1 cellular context compared by ENCODE assay signal in the genomic region with DNA sequence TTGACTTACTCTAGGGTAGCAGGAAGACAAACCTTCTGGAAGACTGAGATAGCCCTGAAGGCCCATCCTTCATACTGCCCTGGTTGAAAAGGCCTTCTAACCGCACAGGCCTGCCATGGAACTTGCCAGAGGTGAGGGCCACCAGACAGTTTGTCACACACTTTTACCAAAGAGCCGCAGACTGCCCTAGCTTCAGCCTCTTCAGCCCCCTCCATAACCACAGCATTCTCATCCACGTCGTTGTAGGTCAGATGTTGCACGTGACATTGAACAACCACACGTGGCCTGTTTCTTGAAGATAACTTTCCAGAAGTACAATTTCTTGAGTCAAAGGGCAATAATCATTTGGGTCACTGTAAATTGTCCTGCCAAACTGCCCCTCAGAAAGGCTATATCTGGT.
TF ChIP-seq lines count a peak whose summit lies in the region.

No MANE protein-coding gene starts in this region.

TF ChIP-seq in K562, 482 proteins besides CTCF, POLR2A, EP300 and RAD21 (continued from another document):
- TF ChIP-seq KDM1A (IDR thresholded peaks at IDR 0.05) = no peak
- no peak for TF ChIP-seq CHCHD3 (CRISPR knock-in tag; IDR thresholded peaks at IDR 0.05)
- no peak for TF ChIP-seq TAF9B (IDR thresholded peaks at IDR 0.05; ENCODE audit: partially characterized antibody)
- TF ChIP-seq ZBTB8A (IDR thresholded peaks at IDR 0.05; ENCODE audit: partially characterized antibody) = no peak
- TF ChIP-seq HIVEP1 (CRISPR knock-in tag; IDR thresholded peaks at IDR 0.05) = no peak
- TF ChIP-seq, protein P1, sequence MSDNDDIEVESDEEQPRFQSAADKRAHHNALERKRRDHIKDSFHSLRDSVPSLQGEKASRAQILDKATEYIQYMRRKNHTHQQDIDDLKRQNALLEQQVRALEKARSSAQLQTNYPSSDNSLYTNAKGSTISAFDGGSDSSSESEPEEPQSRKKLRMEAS (CRISPR knock-in tag; IDR thresholded peaks at IDR 0.05) = peak; percentile 53
- TF ChIP-seq, protein P2, sequence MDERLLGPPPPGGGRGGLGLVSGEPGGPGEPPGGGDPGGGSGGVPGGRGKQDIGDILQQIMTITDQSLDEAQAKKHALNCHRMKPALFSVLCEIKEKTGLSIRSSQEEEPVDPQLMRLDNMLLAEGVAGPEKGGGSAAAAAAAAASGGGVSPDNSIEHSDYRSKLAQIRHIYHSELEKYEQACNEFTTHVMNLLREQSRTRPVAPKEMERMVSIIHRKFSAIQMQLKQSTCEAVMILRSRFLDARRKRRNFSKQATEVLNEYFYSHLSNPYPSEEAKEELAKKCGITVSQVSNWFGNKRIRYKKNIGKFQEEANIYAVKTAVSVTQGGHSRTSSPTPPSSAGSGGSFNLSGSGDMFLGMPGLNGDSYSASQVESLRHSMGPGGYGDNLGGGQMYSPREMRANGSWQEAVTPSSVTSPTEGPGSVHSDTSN (CRISPR knock-in tag; IDR thresholded peaks at IDR 0.05; ENCODE audit: low read depth) = no peak
- TF ChIP-seq, protein P2 (tag; conservative IDR thresholded peaks at IDR 0.05; ENCODE audit: low read depth) = no peak
- TF ChIP-seq CBX2 (IDR thresholded peaks at IDR 0.05; ENCODE audit: insufficient read depth, low read length, poor library complexity, severe bottlenecking) = no peak
- TF ChIP-seq, protein P3, sequence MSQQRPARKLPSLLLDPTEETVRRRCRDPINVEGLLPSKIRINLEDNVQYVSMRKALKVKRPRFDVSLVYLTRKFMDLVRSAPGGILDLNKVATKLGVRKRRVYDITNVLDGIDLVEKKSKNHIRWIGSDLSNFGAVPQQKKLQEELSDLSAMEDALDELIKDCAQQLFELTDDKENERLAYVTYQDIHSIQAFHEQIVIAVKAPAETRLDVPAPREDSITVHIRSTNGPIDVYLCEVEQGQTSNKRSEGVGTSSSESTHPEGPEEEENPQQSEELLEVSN (IDR thresholded peaks at IDR 0.05; ENCODE audit: borderline replicate concordance in 1 of 2, extremely low read depth in 1 of 2, insufficient read depth in 1 of 2, insufficient read length in 1 of 2, low read depth in 1 of 2, low read length in 1 of 2, poor library complexity in 1 of 2, severe bottlenecking in 1 of 2) = peak in 1 of 2 experiments; percentile 32
- TF ChIP-seq, protein P4, sequence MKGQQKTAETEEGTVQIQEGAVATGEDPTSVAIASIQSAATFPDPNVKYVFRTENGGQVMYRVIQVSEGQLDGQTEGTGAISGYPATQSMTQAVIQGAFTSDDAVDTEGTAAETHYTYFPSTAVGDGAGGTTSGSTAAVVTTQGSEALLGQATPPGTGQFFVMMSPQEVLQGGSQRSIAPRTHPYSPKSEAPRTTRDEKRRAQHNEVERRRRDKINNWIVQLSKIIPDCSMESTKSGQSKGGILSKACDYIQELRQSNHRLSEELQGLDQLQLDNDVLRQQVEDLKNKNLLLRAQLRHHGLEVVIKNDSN (CRISPR knock-in tag; IDR thresholded peaks at IDR 0.05) = peak; percentile 86
- TF ChIP-seq MTA3 (IDR thresholded peaks at IDR 0.05; ENCODE audit: borderline replicate concordance) = no peak
- TF ChIP-seq SMAD4 (CRISPR knock-in tag; conservative IDR thresholded peaks at IDR 0.05) = peak; percentile 51; the same call in 1 of the 2 replicates
- TF ChIP-seq, protein P5, sequence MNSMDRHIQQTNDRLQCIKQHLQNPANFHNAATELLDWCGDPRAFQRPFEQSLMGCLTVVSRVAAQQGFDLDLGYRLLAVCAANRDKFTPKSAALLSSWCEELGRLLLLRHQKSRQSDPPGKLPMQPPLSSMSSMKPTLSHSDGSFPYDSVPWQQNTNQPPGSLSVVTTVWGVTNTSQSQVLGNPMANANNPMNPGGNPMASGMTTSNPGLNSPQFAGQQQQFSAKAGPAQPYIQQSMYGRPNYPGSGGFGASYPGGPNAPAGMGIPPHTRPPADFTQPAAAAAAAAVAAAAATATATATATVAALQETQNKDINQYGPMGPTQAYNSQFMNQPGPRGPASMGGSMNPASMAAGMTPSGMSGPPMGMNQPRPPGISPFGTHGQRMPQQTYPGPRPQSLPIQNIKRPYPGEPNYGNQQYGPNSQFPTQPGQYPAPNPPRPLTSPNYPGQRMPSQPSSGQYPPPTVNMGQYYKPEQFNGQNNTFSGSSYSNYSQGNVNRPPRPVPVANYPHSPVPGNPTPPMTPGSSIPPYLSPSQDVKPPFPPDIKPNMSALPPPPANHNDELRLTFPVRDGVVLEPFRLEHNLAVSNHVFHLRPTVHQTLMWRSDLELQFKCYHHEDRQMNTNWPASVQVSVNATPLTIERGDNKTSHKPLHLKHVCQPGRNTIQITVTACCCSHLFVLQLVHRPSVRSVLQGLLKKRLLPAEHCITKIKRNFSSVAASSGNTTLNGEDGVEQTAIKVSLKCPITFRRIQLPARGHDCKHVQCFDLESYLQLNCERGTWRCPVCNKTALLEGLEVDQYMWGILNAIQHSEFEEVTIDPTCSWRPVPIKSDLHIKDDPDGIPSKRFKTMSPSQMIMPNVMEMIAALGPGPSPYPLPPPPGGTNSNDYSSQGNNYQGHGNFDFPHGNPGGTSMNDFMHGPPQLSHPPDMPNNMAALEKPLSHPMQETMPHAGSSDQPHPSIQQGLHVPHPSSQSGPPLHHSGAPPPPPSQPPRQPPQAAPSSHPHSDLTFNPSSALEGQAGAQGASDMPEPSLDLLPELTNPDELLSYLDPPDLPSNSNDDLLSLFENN (IDR thresholded peaks at IDR 0.05; ENCODE audit: low read depth in 2 of 2, low read length in 2 of 2) = no peak
- TF ChIP-seq, protein P6, sequence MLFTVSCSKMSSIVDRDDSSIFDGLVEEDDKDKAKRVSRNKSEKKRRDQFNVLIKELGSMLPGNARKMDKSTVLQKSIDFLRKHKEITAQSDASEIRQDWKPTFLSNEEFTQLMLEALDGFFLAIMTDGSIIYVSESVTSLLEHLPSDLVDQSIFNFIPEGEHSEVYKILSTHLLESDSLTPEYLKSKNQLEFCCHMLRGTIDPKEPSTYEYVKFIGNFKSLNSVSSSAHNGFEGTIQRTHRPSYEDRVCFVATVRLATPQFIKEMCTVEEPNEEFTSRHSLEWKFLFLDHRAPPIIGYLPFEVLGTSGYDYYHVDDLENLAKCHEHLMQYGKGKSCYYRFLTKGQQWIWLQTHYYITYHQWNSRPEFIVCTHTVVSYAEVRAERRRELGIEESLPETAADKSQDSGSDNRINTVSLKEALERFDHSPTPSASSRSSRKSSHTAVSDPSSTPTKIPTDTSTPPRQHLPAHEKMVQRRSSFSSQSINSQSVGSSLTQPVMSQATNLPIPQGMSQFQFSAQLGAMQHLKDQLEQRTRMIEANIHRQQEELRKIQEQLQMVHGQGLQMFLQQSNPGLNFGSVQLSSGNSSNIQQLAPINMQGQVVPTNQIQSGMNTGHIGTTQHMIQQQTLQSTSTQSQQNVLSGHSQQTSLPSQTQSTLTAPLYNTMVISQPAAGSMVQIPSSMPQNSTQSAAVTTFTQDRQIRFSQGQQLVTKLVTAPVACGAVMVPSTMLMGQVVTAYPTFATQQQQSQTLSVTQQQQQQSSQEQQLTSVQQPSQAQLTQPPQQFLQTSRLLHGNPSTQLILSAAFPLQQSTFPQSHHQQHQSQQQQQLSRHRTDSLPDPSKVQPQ (CRISPR knock-in tag; IDR thresholded peaks at IDR 0.05; ENCODE audit: borderline replicate concordance) = peak; percentile 44; the same call in 1 of the 2 replicates
- TF ChIP-seq TAL1 (IDR thresholded peaks at IDR 0.05) = peak; percentile 21; the same call in 1 of the 2 replicates
- TF ChIP-seq BCOR (IDR thresholded peaks at IDR 0.05) = no peak
- no peak for TF ChIP-seq SIRT6 (IDR thresholded peaks at IDR 0.05; ENCODE audit: low read depth, low read length)
- no peak for TF ChIP-seq FOXM1 (IDR thresholded peaks at IDR 0.05; ENCODE audit: low read depth)
- TF ChIP-seq FOXM1 (CRISPR knock-in tag; IDR thresholded peaks at IDR 0.05; ENCODE audit: low read depth) = no peak
- TF ChIP-seq SLC30A9 (CRISPR knock-in tag; IDR thresholded peaks at IDR 0.05) = no peak
- TF ChIP-seq TEAD4 (IDR thresholded peaks at IDR 0.05; ENCODE audit: low read length) = peak; percentile 27; the same call in 1 of the 2 replicates
- TF ChIP-seq TEAD4 (CRISPR knock-in tag; IDR thresholded peaks at IDR 0.05; ENCODE audit: borderline replicate concordance) = no peak
- TF ChIP-seq, protein P7, sequence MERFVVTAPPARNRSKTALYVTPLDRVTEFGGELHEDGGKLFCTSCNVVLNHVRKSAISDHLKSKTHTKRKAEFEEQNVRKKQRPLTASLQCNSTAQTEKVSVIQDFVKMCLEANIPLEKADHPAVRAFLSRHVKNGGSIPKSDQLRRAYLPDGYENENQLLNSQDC (CRISPR knock-in tag; IDR thresholded peaks at IDR 0.05) = no peak
- TF ChIP-seq PHB (CRISPR knock-in tag; IDR thresholded peaks at IDR 0.05) = no peak
- TF ChIP-seq, protein P8, sequence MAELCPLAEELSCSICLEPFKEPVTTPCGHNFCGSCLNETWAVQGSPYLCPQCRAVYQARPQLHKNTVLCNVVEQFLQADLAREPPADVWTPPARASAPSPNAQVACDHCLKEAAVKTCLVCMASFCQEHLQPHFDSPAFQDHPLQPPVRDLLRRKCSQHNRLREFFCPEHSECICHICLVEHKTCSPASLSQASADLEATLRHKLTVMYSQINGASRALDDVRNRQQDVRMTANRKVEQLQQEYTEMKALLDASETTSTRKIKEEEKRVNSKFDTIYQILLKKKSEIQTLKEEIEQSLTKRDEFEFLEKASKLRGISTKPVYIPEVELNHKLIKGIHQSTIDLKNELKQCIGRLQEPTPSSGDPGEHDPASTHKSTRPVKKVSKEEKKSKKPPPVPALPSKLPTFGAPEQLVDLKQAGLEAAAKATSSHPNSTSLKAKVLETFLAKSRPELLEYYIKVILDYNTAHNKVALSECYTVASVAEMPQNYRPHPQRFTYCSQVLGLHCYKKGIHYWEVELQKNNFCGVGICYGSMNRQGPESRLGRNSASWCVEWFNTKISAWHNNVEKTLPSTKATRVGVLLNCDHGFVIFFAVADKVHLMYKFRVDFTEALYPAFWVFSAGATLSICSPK (IDR thresholded peaks at IDR 0.05; ENCODE audit: borderline replicate concordance) = no peak
- TF ChIP-seq CREM (IDR thresholded peaks at IDR 0.05; ENCODE audit: low read depth) = peak; percentile 11; the same call in 1 of the 2 replicates
- TF ChIP-seq, protein P9, sequence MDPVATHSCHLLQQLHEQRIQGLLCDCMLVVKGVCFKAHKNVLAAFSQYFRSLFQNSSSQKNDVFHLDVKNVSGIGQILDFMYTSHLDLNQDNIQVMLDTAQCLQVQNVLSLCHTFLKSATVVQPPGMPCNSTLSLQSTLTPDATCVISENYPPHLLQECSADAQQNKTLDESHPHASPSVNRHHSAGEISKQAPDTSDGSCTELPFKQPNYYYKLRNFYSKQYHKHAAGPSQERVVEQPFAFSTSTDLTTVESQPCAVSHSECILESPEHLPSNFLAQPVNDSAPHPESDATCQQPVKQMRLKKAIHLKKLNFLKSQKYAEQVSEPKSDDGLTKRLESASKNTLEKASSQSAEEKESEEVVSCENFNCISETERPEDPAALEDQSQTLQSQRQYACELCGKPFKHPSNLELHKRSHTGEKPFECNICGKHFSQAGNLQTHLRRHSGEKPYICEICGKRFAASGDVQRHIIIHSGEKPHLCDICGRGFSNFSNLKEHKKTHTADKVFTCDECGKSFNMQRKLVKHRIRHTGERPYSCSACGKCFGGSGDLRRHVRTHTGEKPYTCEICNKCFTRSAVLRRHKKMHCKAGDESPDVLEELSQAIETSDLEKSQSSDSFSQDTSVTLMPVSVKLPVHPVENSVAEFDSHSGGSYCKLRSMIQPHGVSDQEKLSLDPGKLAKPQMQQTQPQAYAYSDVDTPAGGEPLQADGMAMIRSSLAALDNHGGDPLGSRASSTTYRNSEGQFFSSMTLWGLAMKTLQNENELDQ (CRISPR knock-in tag; IDR thresholded peaks at IDR 0.05; ENCODE audit: borderline replicate concordance) = no peak
- no peak for TF ChIP-seq CCAR2 (IDR thresholded peaks at IDR 0.05; ENCODE audit: low read depth, low read length)
- TF ChIP-seq NFATC3 (IDR thresholded peaks at IDR 0.05) = no peak
- TF ChIP-seq L3MBTL2 (IDR thresholded peaks at IDR 0.05) = peak; percentile 83
- TF ChIP-seq BHLHE40 (IDR thresholded peaks at IDR 0.05; ENCODE audit: low read length) = peak; percentile 81
